Comparison of ENCODE assay signal across 5 cellular contexts in genomic region chr17:47174823-47175222, GRCh38. TPM values are rescaled to one million over a fixed set of nuclear protein-coding genes. Genes with fewer than 3 reads are reported as not detected.
"Had no signal": no experiment of that assay in that cellular context is flagged by ENCODE, and none has a peak within 500 bp of the region (broad histone marks: within the 10 kb centered on the region; RNA-seq: fewer than 3 reads in every experiment).

No MANE protein-coding gene starts in this region.

RNA-seq across cellular contexts. Expression of gene MYL4, which starts 34.3 kb away (rescaled TPM):
- total RNA-seq: activated B cell treated with CpG ODN at 0.5 μM for 24 hours; activated CD4-positive, alpha-beta memory T cell treated with anti-CD3 and anti-CD28 coated beads for 36 hours; activated naive CD8-positive, alpha-beta T cell treated with anti-CD3 and anti-CD28 coated beads for 36 hours; NCI-H460; RPMI7951 had no signal
